Comparison of ENCODE assay signal across 8 cellular contexts in genomic region chr17:38257013-38257621, GRCh38. TPM values are rescaled to one million over a fixed set of nuclear protein-coding genes. Genes with fewer than 3 reads are reported as not detected.
DNase-seq lines count a peak whose midpoint lies in the region; ATAC-seq and TF ChIP-seq lines count a peak whose summit lies in the region.
"Not testable (repeated sequence)": the region's sequence is repeated elsewhere in the genome, so short reads cannot be mapped to it uniquely, and the experiment has no call there.

No MANE protein-coding gene starts in this region.

- not testable (repeated sequence) for H3K4me1 Mint-ChIP-seq in T-helper 1 cell treated with Interleukin-12 subunit alpha and Interleukin-12 subunit beta and Interleukin-4 antibody, amounts not matched to agents 30 μg/mL and 1 μg/mL, for 36 hours (ENCODE audit: low read depth); progenitor cell of endocrine pancreas (ENCODE audit: low read depth); type B pancreatic cell (ENCODE audit: unreplicated experiment)

- H3K9me3 Mint-ChIP-seq in T-helper 1 cell treated with Interleukin-12 subunit alpha and Interleukin-12 subunit beta and Interleukin-4 antibody, amounts not matched to agents 30 μg/mL and 1 μg/mL, for 36 hours; progenitor cell of endocrine pancreas (ENCODE audit: low read depth); type B pancreatic cell: not testable (repeated sequence)

- peak overlapping the region; percentile 47 for H3K4me3 ChIP-seq in GM12875 (ENCODE audit: low read depth, low read length)

- DNase-seq in NCI-H146 treated with DMSO at 0.1 percent for 48 hours (lab: John Stamatoyannopoulos, UW; ENCODE audit: unreplicated experiment) (peak; percentile 62), amniotic epithelial cell (ENCODE audit: low read depth) (peak; percentile 77), left cardiac atrium (peak; percentile 88), progenitor cell of endocrine pancreas (ENCODE audit: low spot score, unreplicated experiment) (peak; percentile 72), type B pancreatic cell (ENCODE audit: extremely low spot score, unreplicated experiment) (peak; percentile 84)

- not testable (repeated sequence) for H3K27me3 Mint-ChIP-seq in T-helper 1 cell treated with Interleukin-12 subunit alpha and Interleukin-12 subunit beta and Interleukin-4 antibody, amounts not matched to agents 30 μg/mL and 1 μg/mL, for 36 hours (ENCODE audit: low read depth); progenitor cell of endocrine pancreas; type B pancreatic cell

- not testable (repeated sequence) for TF ChIP-seq CTCF in GM12875 (IDR thresholded peaks at IDR 0.05; ENCODE audit: borderline replicate concordance, insufficient read depth, low read depth, low read length); progenitor cell of endocrine pancreas (IDR thresholded peaks at IDR 0.05; ENCODE audit: unreplicated experiment); type B pancreatic cell (conservative IDR thresholded peaks at IDR 0.05)

- peak overlapping the region; percentile 21 for H3K4me3 Mint-ChIP-seq in T-helper 1 cell treated with Interleukin-12 subunit alpha and Interleukin-12 subunit beta and Interleukin-4 antibody, amounts not matched to agents 30 μg/mL and 1 μg/mL, for 36 hours
- H3K4me3 Mint-ChIP-seq in progenitor cell of endocrine pancreas (ENCODE audit: low read depth) (peak overlapping the region; percentile 40), type B pancreatic cell (peak overlapping the region; percentile 25)

- not testable (repeated sequence) for H3K36me3 Mint-ChIP-seq in T-helper 1 cell treated with Interleukin-12 subunit alpha and Interleukin-12 subunit beta and Interleukin-4 antibody, amounts not matched to agents 30 μg/mL and 1 μg/mL, for 36 hours (ENCODE audit: low read depth); progenitor cell of endocrine pancreas (ENCODE audit: insufficient read depth); type B pancreatic cell

- H3K27ac Mint-ChIP-seq in T-helper 1 cell treated with Interleukin-12 subunit alpha and Interleukin-12 subunit beta and Interleukin-4 antibody, amounts not matched to agents 30 μg/mL and 1 μg/mL, for 36 hours; type B pancreatic cell: not testable (repeated sequence)
- peak overlapping the region; percentile 59 for H3K27ac Mint-ChIP-seq in progenitor cell of endocrine pancreas

- intact Hi-C loops in left cardiac atrium (cut with DNase I): not testable (repeated sequence)

- peak; percentile 80 for ATAC-seq in HG02840 (IDR thresholded peaks at IDR 0.05; ENCODE audit: low FRiP score, unreplicated experiment)
- peak; percentile 94 to 97 for ATAC-seq in left cardiac atrium

RNA-seq across cellular contexts. Expression of gene MRPL45, which starts 39.9 kb away (rescaled TPM):
- total RNA-seq in left cardiac atrium: 10 to 100 TPM; 22.6 to 24.2 TPM
- 41.8 and 46.3 TPM in 2 replicates for total RNA-seq in progenitor cell of endocrine pancreas
- total RNA-seq in type B pancreatic cell (ENCODE audit: low replicate concordance): 37.3 and 47.1 TPM in 2 replicates

Comparison
In these comparisons a context has a peak if more than half of its experiments do, and no peak if none do; other contexts are left out.
1. Peak in every context shown above with its lines: DNase-seq, ATAC-seq and H3K4me3 ChIP-seq.